1 cellular context compared by ENCODE assay signal in genomic region chr12:103840881-103841689, GRCh38.
A peak's percentile ranks its signal among the peaks of the same experiment; 100 is the strongest.
TF ChIP-seq lines count a peak whose summit lies in the region.

Gene NT5DC3, minus strand, starts transcription at chr12:103841234. Its CDS starts 78 bp downstream, at chr12:103841156.

TF ChIP-seq in K562, 482 proteins besides CTCF, POLR2A, EP300 and RAD21 (continued from another document and continues in another):
- TF ChIP-seq ASH1L (IDR thresholded peaks at IDR 0.05; ENCODE audit: borderline replicate concordance, low read depth, partially characterized antibody) (no peak), POLR2G (IDR thresholded peaks at IDR 0.05; ENCODE audit: low read depth, low read length) (peak; percentile 85), PHF8 (IDR thresholded peaks at IDR 0.05; ENCODE audit: borderline replicate concordance, low read length) (peak; percentile 83; the same call in 1 of the 2 replicates), BMI1 (IDR thresholded peaks at IDR 0.05; ENCODE audit: low read length) (no peak), SAP30 (IDR thresholded peaks at IDR 0.05; ENCODE audit: borderline replicate concordance, insufficient read depth, low read depth, low read length, poor library complexity, severe bottlenecking) (peak; percentile 92), CCNT2 (IDR thresholded peaks at IDR 0.05; ENCODE audit: borderline replicate concordance, extremely low read depth, insufficient read length, low read depth, low read length) (peak; percentile 16), RBBP5 (IDR thresholded peaks at IDR 0.05; ENCODE audit: borderline replicate concordance, insufficient read depth, low read length, poor library complexity, severe bottlenecking) (peak; percentile 72), ZFX (CRISPR knock-in tag; IDR thresholded peaks at IDR 0.05) (peak; percentile 84; the same call in 1 of the 2 replicates), ARID4B (CRISPR knock-in tag; IDR thresholded peaks at IDR 0.05) (peak; percentile 90), ELF4 (CRISPR knock-in tag; IDR thresholded peaks at IDR 0.05) (no peak), ZBTB7A (IDR thresholded peaks at IDR 0.05; ENCODE audit: borderline replicate concordance, control insufficient read depth, low read depth, low read length) (0 out of 2 replicates have a peak, but pooled peaks have one; percentile 16), ZNF512 (tag; IDR thresholded peaks at IDR 0.05) (no peak), TCF3 (CRISPR knock-in tag; IDR thresholded peaks at IDR 0.05) (no peak), CHD1 (IDR thresholded peaks at IDR 0.05; ENCODE audit: low read length) (peak; percentile 40), KLF1 (tag; IDR thresholded peaks at IDR 0.05) (peak; percentile 63), HDAC1 (IDR thresholded peaks at IDR 0.05) (peak in 1 of 2 experiments; percentile 68; a peak in 1 of 4 replicates), RBM15 (IDR thresholded peaks at IDR 0.05; ENCODE audit: insufficient read depth, low read length) (no peak), TEAD1 (CRISPR knock-in tag; IDR thresholded peaks at IDR 0.05) (0 out of 4 replicates have a peak, but pooled peaks of 1 of the 2 experiments have one; percentile 26), CBX2 (IDR thresholded peaks at IDR 0.05; ENCODE audit: insufficient read depth, low read length, poor library complexity, severe bottlenecking) (no peak), CTBP1 (IDR thresholded peaks at IDR 0.05; ENCODE audit: borderline replicate concordance) (peak; percentile 75; the same call in 1 of the 2 replicates), THAP12 (CRISPR knock-in tag; IDR thresholded peaks at IDR 0.05) (peak; percentile 80), MYC (IDR thresholded peaks at IDR 0.05; ENCODE audit: low read depth, low read length) (peak; percentile 94), MYC (CRISPR knock-in tag; IDR thresholded peaks at IDR 0.05; ENCODE audit: borderline replicate concordance, low read depth) (no peak), CGGBP1 (CRISPR knock-in tag; IDR thresholded peaks at IDR 0.05) (peak; percentile 47; the same call in 1 of the 2 replicates), NONO (IDR thresholded peaks at IDR 0.05; ENCODE audit: low read depth in 2 of 2, low read length in 1 of 2) (peak; percentile 49 to 61; a peak in 1 of 4 replicates), POLR2H (tag; IDR thresholded peaks at IDR 0.05; ENCODE audit: low read depth) (peak; percentile 45), SOX6 (IDR thresholded peaks at IDR 0.05) (0 out of 2 replicates have a peak, but pooled peaks have one; percentile 31), MAFF (IDR thresholded peaks at IDR 0.05; ENCODE audit: low read length) (no peak), MXI1 (IDR thresholded peaks at IDR 0.05; ENCODE audit: low read depth, low read length) (peak; percentile 91; the same call in 1 of the 2 replicates), MAX (CRISPR knock-in tag; IDR thresholded peaks at IDR 0.05) (peak; percentile 94), SMAD4 (CRISPR knock-in tag; conservative IDR thresholded peaks at IDR 0.05) (0 out of 2 replicates have a peak, but pooled peaks have one; percentile 26), STAG1 (CRISPR knock-in tag; IDR thresholded peaks at IDR 0.05; ENCODE audit: borderline replicate concordance) (no peak), CBFB (CRISPR knock-in tag; IDR thresholded peaks at IDR 0.05) (0 out of 2 replicates have a peak, but pooled peaks have one; percentile 44), PHF21A (IDR thresholded peaks at IDR 0.05; ENCODE audit: borderline replicate concordance, low read depth) (no peak), ELF2 (CRISPR knock-in tag; IDR thresholded peaks at IDR 0.05) (no peak), SMAD1 (IDR thresholded peaks at IDR 0.05; ENCODE audit: low read depth, low read length, partially characterized antibody) (peak; percentile 5), EP400 (IDR thresholded peaks at IDR 0.05) (peak; percentile 82; the same call in 1 of the 2 replicates), CXXC5 (CRISPR knock-in tag; IDR thresholded peaks at IDR 0.05) (peak; percentile 84), ZNF143 (CRISPR knock-in tag; IDR thresholded peaks at IDR 0.05) (no peak), MCM5 (IDR thresholded peaks at IDR 0.05; ENCODE audit: low read depth) (no peak), POLR2AphosphoS5 (IDR thresholded peaks at IDR 0.05; ENCODE audit: control insufficient read depth, insufficient read depth, low read depth, low read length) (peak; percentile 58; the same call in 1 of the 2 replicates), PYGO2 (tag; IDR thresholded peaks at IDR 0.05) (no peak), KDM2B (CRISPR knock-in tag; IDR thresholded peaks at IDR 0.05) (no peak), RB1 (IDR thresholded peaks at IDR 0.05; ENCODE audit: low read depth) (peak; percentile 95), SRSF1 (IDR thresholded peaks at IDR 0.05; ENCODE audit: low read depth, low read length) (no peak)
- TF ChIP-seq, protein P1, sequence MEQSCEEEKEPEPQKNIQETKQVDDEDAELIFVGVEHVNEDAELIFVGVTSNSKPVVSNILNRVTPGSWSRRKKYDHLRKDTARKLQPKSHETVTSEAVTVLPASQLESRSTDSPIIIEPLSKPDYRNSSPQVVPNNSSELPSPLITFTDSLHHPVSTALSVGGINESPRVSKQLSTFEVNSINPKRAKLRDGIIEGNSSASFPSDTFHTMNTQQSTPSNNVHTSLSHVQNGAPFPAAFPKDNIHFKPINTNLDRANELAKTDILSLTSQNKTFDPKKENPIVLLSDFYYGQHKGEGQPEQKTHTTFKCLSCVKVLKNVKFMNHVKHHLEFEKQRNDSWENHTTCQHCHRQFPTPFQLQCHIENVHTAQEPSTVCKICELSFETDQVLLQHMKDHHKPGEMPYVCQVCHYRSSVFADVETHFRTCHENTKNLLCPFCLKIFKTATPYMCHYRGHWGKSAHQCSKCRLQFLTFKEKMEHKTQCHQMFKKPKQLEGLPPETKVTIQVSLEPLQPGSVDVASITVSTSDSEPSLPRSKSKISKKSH (CRISPR knock-in tag; IDR thresholded peaks at IDR 0.05), result no peak
- TF ChIP-seq, protein P2, sequence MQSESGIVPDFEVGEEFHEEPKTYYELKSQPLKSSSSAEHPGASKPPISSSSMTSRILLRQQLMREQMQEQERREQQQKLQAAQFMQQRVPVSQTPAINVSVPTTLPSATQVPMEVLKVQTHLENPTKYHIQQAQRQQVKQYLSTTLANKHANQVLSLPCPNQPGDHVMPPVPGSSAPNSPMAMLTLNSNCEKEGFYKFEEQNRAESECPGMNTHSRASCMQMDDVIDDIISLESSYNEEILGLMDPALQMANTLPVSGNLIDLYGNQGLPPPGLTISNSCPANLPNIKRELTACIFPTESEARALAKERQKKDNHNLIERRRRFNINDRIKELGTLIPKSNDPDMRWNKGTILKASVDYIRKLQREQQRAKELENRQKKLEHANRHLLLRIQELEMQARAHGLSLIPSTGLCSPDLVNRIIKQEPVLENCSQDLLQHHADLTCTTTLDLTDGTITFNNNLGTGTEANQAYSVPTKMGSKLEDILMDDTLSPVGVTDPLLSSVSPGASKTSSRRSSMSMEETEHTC (IDR thresholded peaks at IDR 0.05), result no peak
- TF ChIP-seq, protein P3, sequence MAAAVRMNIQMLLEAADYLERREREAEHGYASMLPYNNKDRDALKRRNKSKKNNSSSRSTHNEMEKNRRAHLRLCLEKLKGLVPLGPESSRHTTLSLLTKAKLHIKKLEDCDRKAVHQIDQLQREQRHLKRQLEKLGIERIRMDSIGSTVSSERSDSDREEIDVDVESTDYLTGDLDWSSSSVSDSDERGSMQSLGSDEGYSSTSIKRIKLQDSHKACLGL (CRISPR knock-in tag; IDR thresholded peaks at IDR 0.05; ENCODE audit: borderline replicate concordance, poor library complexity, severe bottlenecking), result peak; percentile 84
- TF ChIP-seq, protein P4, sequence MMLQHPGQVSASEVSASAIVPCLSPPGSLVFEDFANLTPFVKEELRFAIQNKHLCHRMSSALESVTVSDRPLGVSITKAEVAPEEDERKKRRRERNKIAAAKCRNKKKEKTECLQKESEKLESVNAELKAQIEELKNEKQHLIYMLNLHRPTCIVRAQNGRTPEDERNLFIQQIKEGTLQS (IDR thresholded peaks at IDR 0.05), result no peak
- TF ChIP-seq, protein P4 (CRISPR knock-in tag; conservative IDR thresholded peaks at IDR 0.05), result no peak
- TF ChIP-seq, protein P5, sequence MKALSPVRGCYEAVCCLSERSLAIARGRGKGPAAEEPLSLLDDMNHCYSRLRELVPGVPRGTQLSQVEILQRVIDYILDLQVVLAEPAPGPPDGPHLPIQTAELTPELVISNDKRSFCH (CRISPR knock-in tag; IDR thresholded peaks at IDR 0.05), result no peak
- TF ChIP-seq, protein P5 (tag; IDR thresholded peaks at IDR 0.05), result 0 out of 2 replicates have a peak, but pooled peaks have one; percentile 42
- TF ChIP-seq, protein P6, sequence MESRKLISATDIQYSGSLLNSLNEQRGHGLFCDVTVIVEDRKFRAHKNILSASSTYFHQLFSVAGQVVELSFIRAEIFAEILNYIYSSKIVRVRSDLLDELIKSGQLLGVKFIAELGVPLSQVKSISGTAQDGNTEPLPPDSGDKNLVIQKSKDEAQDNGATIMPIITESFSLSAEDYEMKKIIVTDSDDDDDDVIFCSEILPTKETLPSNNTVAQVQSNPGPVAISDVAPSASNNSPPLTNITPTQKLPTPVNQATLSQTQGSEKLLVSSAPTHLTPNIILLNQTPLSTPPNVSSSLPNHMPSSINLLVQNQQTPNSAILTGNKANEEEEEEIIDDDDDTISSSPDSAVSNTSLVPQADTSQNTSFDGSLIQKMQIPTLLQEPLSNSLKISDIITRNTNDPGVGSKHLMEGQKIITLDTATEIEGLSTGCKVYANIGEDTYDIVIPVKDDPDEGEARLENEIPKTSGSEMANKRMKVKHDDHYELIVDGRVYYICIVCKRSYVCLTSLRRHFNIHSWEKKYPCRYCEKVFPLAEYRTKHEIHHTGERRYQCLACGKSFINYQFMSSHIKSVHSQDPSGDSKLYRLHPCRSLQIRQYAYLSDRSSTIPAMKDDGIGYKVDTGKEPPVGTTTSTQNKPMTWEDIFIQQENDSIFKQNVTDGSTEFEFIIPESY (CRISPR knock-in tag; IDR thresholded peaks at IDR 0.05), result 0 out of 2 replicates have a peak, but pooled peaks have one; percentile 9
